In the genomic region with DNA sequence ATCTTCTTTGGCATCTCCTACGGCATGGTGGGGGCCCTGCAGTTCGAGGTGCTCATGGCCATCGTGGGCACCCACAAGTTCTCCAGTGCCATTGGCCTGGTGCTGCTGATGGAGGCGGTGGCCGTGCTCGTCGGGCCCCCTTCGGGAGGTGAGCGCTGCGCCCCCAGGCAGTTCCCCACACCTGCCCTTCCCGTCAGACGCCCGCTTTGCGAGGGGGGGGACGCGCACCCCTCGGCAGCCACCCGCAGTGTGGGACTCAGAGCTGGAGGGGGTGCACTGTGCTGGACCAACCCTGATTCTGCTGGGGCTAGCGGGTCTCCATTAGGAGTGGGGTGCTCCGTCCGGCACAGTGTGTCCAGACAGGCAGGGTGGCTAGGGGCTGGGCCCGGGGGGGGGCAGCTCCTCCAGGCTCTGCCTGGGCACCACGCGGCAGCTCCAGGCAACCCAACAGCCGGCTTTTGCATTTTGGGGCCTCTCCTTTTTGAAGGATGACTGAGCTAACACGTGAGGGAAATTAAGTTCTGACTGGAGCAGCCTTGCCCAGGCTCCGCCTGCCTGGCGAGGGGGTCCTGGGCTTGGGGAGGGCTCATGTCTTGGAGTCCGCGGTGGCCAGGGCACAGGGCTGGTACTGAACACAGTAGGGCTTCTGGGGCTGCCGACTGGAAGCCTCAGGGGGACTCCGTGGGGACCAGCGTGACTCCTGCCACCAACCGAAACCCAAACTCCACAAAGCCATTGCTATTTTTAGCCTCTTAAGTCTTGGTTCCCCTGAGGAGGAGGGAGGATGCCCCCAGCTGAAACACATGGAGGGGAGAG, we compare ENCODE assay signal across 1 cellular context.
TF ChIP-seq lines count a peak whose summit lies in the region.

No MANE protein-coding gene starts in this region.

TF ChIP-seq in IMR-90, 13 proteins besides CTCF, POLR2A, EP300 and RAD21:
- TF ChIP-seq FOS (IDR thresholded peaks at IDR 0.05; ENCODE audit: low read depth, low read length) = no peak
- no peak for TF ChIP-seq RFX5 (IDR thresholded peaks at IDR 0.05; ENCODE audit: low read depth, low read length)
- no peak for TF ChIP-seq CHD1 (IDR thresholded peaks at IDR 0.05; ENCODE audit: low read depth, low read length)
- TF ChIP-seq, protein P1, sequence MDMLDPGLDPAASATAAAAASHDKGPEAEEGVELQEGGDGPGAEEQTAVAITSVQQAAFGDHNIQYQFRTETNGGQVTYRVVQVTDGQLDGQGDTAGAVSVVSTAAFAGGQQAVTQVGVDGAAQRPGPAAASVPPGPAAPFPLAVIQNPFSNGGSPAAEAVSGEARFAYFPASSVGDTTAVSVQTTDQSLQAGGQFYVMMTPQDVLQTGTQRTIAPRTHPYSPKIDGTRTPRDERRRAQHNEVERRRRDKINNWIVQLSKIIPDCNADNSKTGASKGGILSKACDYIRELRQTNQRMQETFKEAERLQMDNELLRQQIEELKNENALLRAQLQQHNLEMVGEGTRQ (IDR thresholded peaks at IDR 0.05; ENCODE audit: low read depth, low read length) = no peak
- TF ChIP-seq MAFK (IDR thresholded peaks at IDR 0.05; ENCODE audit: low read depth, low read length) = no peak
- no peak for TF ChIP-seq MAZ (IDR thresholded peaks at IDR 0.05; ENCODE audit: borderline replicate concordance, low read depth, low read length)
- TF ChIP-seq BHLHE40 (IDR thresholded peaks at IDR 0.05; ENCODE audit: low read depth, low read length) = no peak
- no peak for TF ChIP-seq CEBPB (IDR thresholded peaks at IDR 0.05; ENCODE audit: low read depth, low read length)
- TF ChIP-seq, protein P2, sequence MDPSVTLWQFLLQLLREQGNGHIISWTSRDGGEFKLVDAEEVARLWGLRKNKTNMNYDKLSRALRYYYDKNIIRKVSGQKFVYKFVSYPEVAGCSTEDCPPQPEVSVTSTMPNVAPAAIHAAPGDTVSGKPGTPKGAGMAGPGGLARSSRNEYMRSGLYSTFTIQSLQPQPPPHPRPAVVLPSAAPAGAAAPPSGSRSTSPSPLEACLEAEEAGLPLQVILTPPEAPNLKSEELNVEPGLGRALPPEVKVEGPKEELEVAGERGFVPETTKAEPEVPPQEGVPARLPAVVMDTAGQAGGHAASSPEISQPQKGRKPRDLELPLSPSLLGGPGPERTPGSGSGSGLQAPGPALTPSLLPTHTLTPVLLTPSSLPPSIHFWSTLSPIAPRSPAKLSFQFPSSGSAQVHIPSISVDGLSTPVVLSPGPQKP (IDR thresholded peaks at IDR 0.05; ENCODE audit: borderline replicate concordance, low read depth, low read length) = no peak
- no peak for TF ChIP-seq RCOR1 (IDR thresholded peaks at IDR 0.05; ENCODE audit: insufficient replicate concordance, low read length)
- TF ChIP-seq MXI1 (IDR thresholded peaks at IDR 0.05; ENCODE audit: borderline replicate concordance, low read depth, low read length) = no peak
- no peak for TF ChIP-seq NFE2L2 (IDR thresholded peaks at IDR 0.05; ENCODE audit: low read depth, low read length)
- TF ChIP-seq SMC3 (IDR thresholded peaks at IDR 0.05; ENCODE audit: low read depth, low read length) = no peak
